Comparison of ENCODE assay signal across 2 cellular contexts in the genomic region with DNA sequence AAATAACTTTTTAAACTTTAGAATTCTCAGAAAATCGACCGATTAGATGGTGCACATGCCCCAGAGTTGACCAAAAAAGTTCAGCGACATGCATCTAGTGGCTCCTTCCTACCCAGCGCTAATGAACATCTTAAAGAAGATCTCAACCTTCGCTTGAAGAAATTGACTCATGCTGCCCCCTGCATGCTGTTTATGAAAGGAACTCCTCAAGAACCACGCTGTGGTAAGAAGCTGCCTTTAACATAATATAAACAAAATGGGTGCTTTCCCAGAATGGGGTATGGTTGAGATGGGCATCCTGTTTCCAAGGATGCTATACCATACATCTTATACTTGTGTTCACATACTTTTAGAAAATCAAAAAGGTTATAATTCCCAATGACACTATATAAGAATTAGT.
A peak's percentile ranks its signal among the peaks of the same experiment; 100 is the strongest.
TF ChIP-seq lines count a peak whose summit lies in the region.

No MANE protein-coding gene starts in this region.

TF ChIP-seq in A549, 52 proteins besides CTCF, POLR2A, EP300 and RAD21 (continued from another document):
- no peak for TF ChIP-seq BCL3 (IDR thresholded peaks at IDR 0.05)

TF ChIP-seq in GM12878, 131 proteins besides CTCF, POLR2A, EP300 and RAD21 (continued from another document):
- TF ChIP-seq CUX1 (IDR thresholded peaks at IDR 0.05; ENCODE audit: insufficient replicate concordance, low read depth, low read length) (no peak), MTA3 (IDR thresholded peaks at IDR 0.05; ENCODE audit: borderline replicate concordance, low read length) (no peak), RUNX3 (IDR thresholded peaks at IDR 0.05; ENCODE audit: low read length) (peak; percentile 25; the same call in 1 of the 2 replicates), SMC3 (IDR thresholded peaks at IDR 0.05; ENCODE audit: borderline replicate concordance, low read length) (peak; percentile 16; the same call in 1 of the 2 replicates)
